In genomic region chr11:69199583-69200295, GRCh38 we compare ENCODE assay signal across 16 cellular contexts. TPM values are rescaled to one million over a fixed set of nuclear protein-coding genes. Genes with fewer than 3 reads are reported as not detected.
DNase-seq lines count a peak whose midpoint lies in the region; ATAC-seq and TF ChIP-seq lines count a peak whose summit lies in the region.
"Had no signal": no experiment of that assay in that cellular context is flagged by ENCODE, and none has a peak within 500 bp of the region (broad histone marks: within the 10 kb centered on the region; RNA-seq: fewer than 3 reads in every experiment).

No MANE protein-coding gene starts in this region.

- H3K36me3 Mint-ChIP-seq in GM23338 (ENCODE audit: low read depth): peaks cover under 1% of the 10 kb centered on the region; the same call in 2 of the 3 replicates

- H3K27me3 Mint-ChIP-seq in GM23338 (ENCODE audit: insufficient read depth, low read depth, poor library complexity): peaks cover 10% of the 10 kb centered on the region

- H3K4me3 ChIP-seq in GM23338 (no peak overlapping the region), epithelial cell of esophagus (ENCODE audit: low read length) (no peak overlapping the region)
- H3K4me3 ChIP-seq: BLaER1 treated with 17β-estradiol and CSF1 and Interleukin-3, amounts not matched to agents 10 nM and 100 nM; Peyer's patch had no signal

- H3K9me2 ChIP-seq in GM23338 (ENCODE audit: insufficient read depth): peaks cover 5% of the 10 kb centered on the region; the same call in 1 of the 2 replicates

- H3K27ac ChIP-seq in GM23338 (ENCODE audit: low read depth): no peak overlapping the region
- H3K27ac ChIP-seq: BLaER1 treated with 17β-estradiol and CSF1 and Interleukin-3, amounts not matched to agents 10 nM and 100 nM; Peyer's patch had no signal

- H3K27me3 ChIP-seq in GM23338 (ENCODE audit: insufficient read depth): no peaks in the 10 kb centered on the region
- H3K27me3 ChIP-seq: BLaER1 treated with 17β-estradiol and CSF1 and Interleukin-3, amounts not matched to agents 10 nM and 100 nM; Peyer's patch had no signal

- H3K4me3 Mint-ChIP-seq in GM23338: no peak overlapping the region
- H3K4me3 Mint-ChIP-seq: H9 had no signal

- H3K4me1 Mint-ChIP-seq in GM23338: peaks cover 3% of the 10 kb centered on the region

- intact Hi-C loops in posterior vena cava (cut with DNase I): no loop called here

- H3K9me3 Mint-ChIP-seq in GM23338: peaks cover 4% of the 10 kb centered on the region; the same call in 2 of the 3 replicates

- no peaks in the 10 kb centered on the region for H4K20me1 ChIP-seq in GM23338 (replicated peaks; ENCODE audit: insufficient read depth)

- H3K4me1 ChIP-seq in GM23338 (ENCODE audit: insufficient read depth): no peaks in the 10 kb centered on the region
- H3K4me1 ChIP-seq: Peyer's patch had no signal

- DNase-seq in GM23338 (ENCODE audit: low spot score): no peak
- peak; percentile 27 for DNase-seq in NCI-H1092 treated with DMSO at 0.1 percent for 48 hours (lab: John Stamatoyannopoulos, UW)
- DNase-seq in epithelial cell of esophagus (ENCODE audit: low read depth): peak; percentile 49
- peak; percentile 57 for DNase-seq in posterior vena cava (ENCODE audit: low spot score)
- DNase-seq: DMS 273 treated with DMSO at 0.1 percent for 48 hours, EL, H9, NCI-H187, NCI-H446, NCI-H748 treated with DMSO at 0.1 percent for 48 hours, Peyer's patch had no signal

- no peak for ATAC-seq in GM23338
- ATAC-seq in GM21737 (IDR thresholded peaks at IDR 0.05; ENCODE audit: unreplicated experiment): no peak
- ATAC-seq in HG03025 (IDR thresholded peaks at IDR 0.05; ENCODE audit: low FRiP score, unreplicated experiment): no peak
- ATAC-seq in HG02588 (IDR thresholded peaks at IDR 0.05; ENCODE audit: unreplicated experiment): no peak

- TF ChIP-seq CTCF in GM23338 (conservative IDR thresholded peaks at IDR 0.05; ENCODE audit: low read depth in 2 of 2) (no peak), epithelial cell of esophagus (IDR thresholded peaks at IDR 0.05; ENCODE audit: insufficient read depth, low read depth, low read length, missing control alignments) (no peak)

- no peak overlapping the region for H3K27ac Mint-ChIP-seq in GM23338
- H3K27ac Mint-ChIP-seq: H9 had no signal

- H2AFZ ChIP-seq in GM23338: peak overlapping the region; percentile 90; the same call in 1 of the 2 replicates

- H3K79me2 ChIP-seq in GM23338 (replicated peaks; ENCODE audit: insufficient read depth): no peaks in the 10 kb centered on the region

- no peaks in the 10 kb centered on the region for H3K36me3 ChIP-seq in GM23338 (ENCODE audit: insufficient read depth)
- H3K36me3 ChIP-seq: BLaER1 treated with 17β-estradiol and CSF1 and Interleukin-3, amounts not matched to agents 10 nM and 100 nM; Peyer's patch had no signal

- H3F3A ChIP-seq in GM23338 (replicated peaks; ENCODE audit: low read depth): no peaks in the 10 kb centered on the region

- no peak overlapping the region for H3K4me2 ChIP-seq in GM23338
- H3K4me2 ChIP-seq: BLaER1 treated with 17β-estradiol and CSF1 and Interleukin-3, amounts not matched to agents 10 nM and 100 nM had no signal

TF ChIP-seq in GM23338, 12 proteins besides CTCF, POLR2A, EP300 and RAD21:
- no peak for TF ChIP-seq REST (IDR thresholded peaks at IDR 0.05; ENCODE audit: unreplicated experiment)

RNA-seq across cellular contexts. Expression of gene SMIM38, which starts 44.0 kb away (rescaled TPM):
- total RNA-seq in GM23338 (2014; rRNA removed; shearing (Covaris generic)): 0.38 TPM in 1 of 2 replicates, not detected in the other
- polyA plus RNA-seq in GM23338 (2016; fragmentation: Nextera tagmentation; extraction: Ambion mirVana): not detected in 2 replicates
- 1 to 10 TPM in 1 of 2 donors, under 1 TPM in 1; 0.76 to 1.4 TPM for total RNA-seq in posterior vena cava
- total RNA-seq: HT1080 had no signal
